Comparison of ENCODE assay signal across 7 cellular contexts in genomic region chr7:45000096-45001032, GRCh38. TPM values are rescaled to one million over a fixed set of nuclear protein-coding genes. Genes with fewer than 3 reads are reported as not detected.
DNase-seq lines count a peak whose midpoint lies in the region; ATAC-seq, FAIRE-seq and TF ChIP-seq lines count a peak whose summit lies in the region.

Gene CCM2, plus strand, starts transcription at chr7:45000201. Its CDS starts 133 bp downstream, at chr7:45000334.

- peak within 1 kb of the TSS; percentile 89 for H3K9ac ChIP-seq in HepG2 (ENCODE audit: insufficient read depth, low read depth, low read length)

- POLR2A ChIA-PET in HEK293 (lab: Yijun Ruan, JAX): interaction anchor here (0.6 to 3.3 kb wide), 25 partner anchors 9 to 502 kb away, joined by 3 to 24 read pairs (median 4); partner anchors contain the start of genes DDX56, NACAD, OGDH and PURB
- POLR2A ChIA-PET in HepG2 (lab: Yijun Ruan, JAX): interaction anchor here (0.6 to 7.0 kb wide), 10 partner anchors 15 to 418 kb away, joined by 3 to 83 read pairs (median 4); partner anchors contain the start of genes H2AZ2, TBRG4 and TMED4

- intact Hi-C loops in HepG2 (cut with micrococcal nuclease; ENCODE audit: unreplicated experiment): loop anchor here (5.0 kb wide), 1 partner anchor 112 kb away; the partner anchor contains the start of gene TBRG4

- H4K20me1 ChIP-seq in HepG2 (ENCODE audit: insufficient read depth, low read length): no peaks in the 10 kb centered on the region

- TSS peak; percentile 60 for BruUV-seq in HepG2 (replicated peaks; lab: Mats Ljungman, UMichigan)

- CTCF ChIA-PET in HEK293 (lab: Yijun Ruan, JAX): interaction anchor here (0.6 to 3.0 kb wide), 2 partner anchors 27 to 1745 kb away, joined by 3 to 14 read pairs; no protein-coding TSS in a partner anchor
- CTCF ChIA-PET in HepG2 (lab: Yijun Ruan, JAX; ENCODE audit: low intra/inter-chr PET ratio, low total read pairs): no interaction called here

- TF ChIP-seq RAD21 in HepG2 (CRISPR knock-in tag; IDR thresholded peaks at IDR 0.05): no peak

- H3K9me3 ChIP-seq in HEK293 (ENCODE audit: control insufficient read depth, insufficient read depth, low read depth, low read length): no peaks in the 10 kb centered on the region
- H3K9me3 ChIP-seq in HepG2 (ENCODE audit: low read length): no peaks in the 10 kb centered on the region

- peaks cover 5% of the 10 kb centered on the region; the same call in 1 of the 2 replicates for H3K4me1 ChIP-seq in HEK293 (ENCODE audit: control insufficient read depth, insufficient read depth, low read length)
- peaks cover 23% of the 10 kb centered on the region for H3K4me1 ChIP-seq in HepG2 (ENCODE audit: insufficient read depth, low read length)

- H3K4me3 ChIP-seq in GM06990 (replicated peaks; ENCODE audit: low read depth, low read length) (peak within 1 kb of the TSS; percentile 94), HEK293 (ENCODE audit: low read depth, low read length) (peak within 1 kb of the TSS; percentile 58), HepG2 (replicated peaks in 1 of 3; ENCODE audit: insufficient read depth in 1 of 3, low read depth in 2 of 3, low read length in 3 of 3) (peak within 1 kb of the TSS; percentile 92 to 99 (median 94))

- TF ChIP-seq POLR2A in HepG2 (IDR thresholded peaks at IDR 0.05; ENCODE audit: insufficient read depth in 1 of 2, low read depth in 2 of 2, low read length in 2 of 2): 0 out of 4 replicates have a peak, but pooled peaks of 1 of the 2 experiments have one; percentile 41

- H3K27me3 ChIP-seq in GM06990 (replicated peaks; ENCODE audit: control insufficient read depth, insufficient read depth, low read length) (no peaks in the 10 kb centered on the region), HepG2 (ENCODE audit: control insufficient read depth in 1 of 2, insufficient read depth in 2 of 2, low read length in 2 of 2) (no peaks in the 10 kb centered on the region)

- peak within 1 kb of the TSS; percentile 84 for H3K4me2 ChIP-seq in HepG2 (ENCODE audit: low read depth, low read length)

- peaks cover 25% of the 10 kb centered on the region for H3K79me2 ChIP-seq in HepG2 (ENCODE audit: insufficient read depth, low read length)

- FAIRE-seq in HepG2 (lab: Jason Lieb, UNC): no peak

- TF ChIP-seq CTCF in GM06990 (IDR thresholded peaks at IDR 0.05; ENCODE audit: insufficient read depth, low read length, poor library complexity, severe bottlenecking) (no peak), HEK293 (tag by site-specific recombination; IDR thresholded peaks at IDR 0.05) (no peak), HepG2 (CRISPR knock-in tag; IDR thresholded peaks at IDR 0.05) (no peak)

- H3K27ac ChIP-seq in HEK293 (ENCODE audit: extremely low read depth, low read depth, low read length): peak within 1 kb of the TSS; percentile 75
- peak within 1 kb of the TSS; percentile 91 for H3K27ac ChIP-seq in HepG2 (ENCODE audit: extremely low read length, insufficient read depth, low read length)
- H3K27ac ChIP-seq in substantia nigra (ENCODE audit: low read depth, low read length, poor library complexity, severe bottlenecking): peak within 1 kb of the TSS; percentile 91

- H2AFZ ChIP-seq in HepG2 (ENCODE audit: low read length): peak within 1 kb of the TSS; percentile 93

- TF ChIP-seq EP300 in HepG2 (IDR thresholded peaks at IDR 0.05; ENCODE audit: low read depth in 2 of 2, low read length in 2 of 2) (no peak), HepG2 (CRISPR knock-in tag; IDR thresholded peaks at IDR 0.05; ENCODE audit: borderline replicate concordance) (no peak)

- WGBS in HepG2 (ENCODE audit: low lambda C conversion rate): 0% methylated on average over 9 of the region's 77 CpGs

- H3K36me3 ChIP-seq in GM06990 (ENCODE audit: control insufficient read depth, insufficient read depth, low read length) (no peaks in the 10 kb centered on the region; the same call in 1 of the 2 replicates), HEK293 (ENCODE audit: control insufficient read depth in 2 of 2, insufficient read depth in 1 of 2, low read length in 2 of 2) (no peaks in the 10 kb centered on the region; a peak in 1 of 3 replicates), HepG2 (replicated peaks in 1 of 2; ENCODE audit: control insufficient read depth in 1 of 2, insufficient read depth in 2 of 2, low read length in 2 of 2) (no peaks in the 10 kb centered on the region)

- in situ Hi-C loops in HepG2 (cut with HindIII; ENCODE audit: extremely low pct_ligation_motif_present, low pct_unique_long_range_greater_than_20kb): no loop called here

- ATAC-seq in HepG2 (peak; percentile 50), GM19463 (IDR thresholded peaks at IDR 0.05; ENCODE audit: unreplicated experiment) (no peak)

- DNase-seq in GM06990 (ENCODE audit: extremely low read depth, insufficient read length) (peak; percentile 60), RKO (ENCODE audit: low spot score) (peak; percentile 48), dedifferentiated amniotic fluid mesenchymal stem cell (ENCODE audit: extremely low spot score) (peak; percentile 24), HepG2 (ENCODE audit: low spot score) (no peak), substantia nigra (lab: John Stamatoyannopoulos, UW) (peak in 12 of 49 donors; percentile 41 to 92 (median 53))

TF ChIP-seq in HEK293, 187 proteins besides CTCF, POLR2A, EP300 and RAD21 (continues in another document):
- TF ChIP-seq, protein P1, sequence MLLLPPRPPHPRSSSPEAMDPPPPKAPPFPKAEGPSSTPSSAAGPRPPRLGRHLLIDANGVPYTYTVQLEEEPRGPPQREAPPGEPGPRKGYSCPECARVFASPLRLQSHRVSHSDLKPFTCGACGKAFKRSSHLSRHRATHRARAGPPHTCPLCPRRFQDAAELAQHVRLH (tag by site-specific recombination; IDR thresholded peaks at IDR 0.05): no peak
- no peak for TF ChIP-seq ZNF19 (tag by site-specific recombination; IDR thresholded peaks at IDR 0.05; ENCODE audit: low read depth)
- TF ChIP-seq SP7 (tag by site-specific recombination; IDR thresholded peaks at IDR 0.05): no peak
- TF ChIP-seq SP2 (tag by site-specific recombination; IDR thresholded peaks at IDR 0.05): peak; percentile 11; the same call in 1 of the 2 replicates
- TF ChIP-seq ZNF692 (tag by site-specific recombination; IDR thresholded peaks at IDR 0.05): peak; percentile 68; the same call in 1 of the 2 replicates

TF ChIP-seq in HepG2, 621 proteins besides CTCF, POLR2A, EP300 and RAD21 (continues in another document):
- TF ChIP-seq TEAD3 (CRISPR knock-in tag; optimal IDR thresholded peaks at IDR 0.05; ENCODE audit: borderline replicate concordance) (peak; percentile 22), ZNF44 (CRISPR knock-in tag; IDR thresholded peaks at IDR 0.05) (no peak), ZNF562 (CRISPR knock-in tag; IDR thresholded peaks at IDR 0.05; ENCODE audit: borderline replicate concordance) (no peak), IRF1 (CRISPR knock-in tag; IDR thresholded peaks at IDR 0.05; ENCODE audit: low read depth) (no peak), ZFX (CRISPR knock-in tag; IDR thresholded peaks at IDR 0.05; ENCODE audit: low read depth) (peak; percentile 69)

RNA-seq across cellular contexts. Expression of gene CCM2, which starts in this region (rescaled TPM):
- total RNA-seq in HepG2 (2016; rRNA removed; fragmentation: Illumina TruSeq; extraction: Trizol): 14.2 and 15.8 TPM in 2 replicates
- 18.2 and 19.1 TPM in 2 replicates for total RNA-seq in HepG2 (2016; cell fraction: cytosol; rRNA removed; fragmentation: Illumina TruSeq; extraction: Trizol; ENCODE audit: low read depth)
- 12.5 and 16.6 TPM in 2 replicates for total RNA-seq in HepG2 (2016; cell fraction: insoluble cytoplasmic fraction; rRNA removed; fragmentation: Illumina TruSeq; extraction: Trizol)
- total RNA-seq in HepG2 (2016; cell fraction: membrane; rRNA removed; fragmentation: Illumina TruSeq; extraction: Trizol): 37.4 and 37.5 TPM in 2 replicates
- total RNA-seq in HepG2 (2016; cell fraction: nucleus; rRNA removed; fragmentation: Illumina TruSeq; extraction: Trizol): 9.5 and 10.1 TPM in 2 replicates
- polyA plus RNA-seq in HepG2 (2011; rRNA removed): 13.7 and 20.8 TPM in 2 replicates
- 13.4 and 18.8 TPM in 2 replicates for polyA plus RNA-seq in HepG2 (2011; cell fraction: cytosol; rRNA removed)
- 21.0 and 23.0 TPM in 2 replicates for polyA plus RNA-seq in HepG2 (2011; cell fraction: nucleus; rRNA removed)
- 10.2 and 13.2 TPM in 2 replicates for polyA plus RNA-seq in HepG2 (2012)
- 25.8 and 27.8 TPM in 2 replicates for polyA plus RNA-seq in HepG2 (2016; cell fraction: cytosol; fragmentation: Illumina TruSeq; extraction: Trizol; ENCODE audit: low read depth)
- 14.5 and 18.7 TPM in 2 replicates for polyA plus RNA-seq in HepG2 (2016; cell fraction: insoluble cytoplasmic fraction; fragmentation: Illumina TruSeq; extraction: Trizol; ENCODE audit: low read depth)
- polyA plus RNA-seq in HepG2 (2016; cell fraction: membrane; fragmentation: Illumina TruSeq; extraction: Trizol; ENCODE audit: low read depth): 34.2 and 39.7 TPM in 2 replicates
- polyA plus RNA-seq in HepG2 (2016; cell fraction: nucleus; fragmentation: Illumina TruSeq; extraction: Trizol; ENCODE audit: insufficient read depth, low read depth): 20.6 and 22.6 TPM in 2 replicates
- polyA minus RNA-seq in HepG2 (2011; rRNA and poly(A)+ RNA removed; ENCODE audit: low replicate concordance): 18.9 and 30.7 TPM in 2 replicates
- 8.0 and 10.6 TPM in 2 replicates for polyA minus RNA-seq in HepG2 (2011; cell fraction: cytosol; rRNA and poly(A)+ RNA removed)
- polyA minus RNA-seq in HepG2 (2011; cell fraction: nucleus; rRNA and poly(A)+ RNA removed): 3.9 and 8.0 TPM in 2 replicates
